In genomic region chr7:155809947-155810606, GRCh38 we compare ENCODE assay signal across 1 cellular context.
TF ChIP-seq lines count a peak whose summit lies in the region.

No MANE protein-coding gene starts in this region.

TF ChIP-seq in WTC11, 78 proteins besides CTCF, POLR2A, EP300 and RAD21 (continued from another document):
- TF ChIP-seq CBFB (CRISPR knock-in tag; IDR thresholded peaks at IDR 0.05; ENCODE audit: low read depth) = no peak
- no peak for TF ChIP-seq CREM (CRISPR knock-in tag; IDR thresholded peaks at IDR 0.05)
- no peak for TF ChIP-seq ZNF121 (CRISPR knock-in tag; IDR thresholded peaks at IDR 0.05)
